Comparison of ENCODE assay signal across 12 cellular contexts in the genomic region with DNA sequence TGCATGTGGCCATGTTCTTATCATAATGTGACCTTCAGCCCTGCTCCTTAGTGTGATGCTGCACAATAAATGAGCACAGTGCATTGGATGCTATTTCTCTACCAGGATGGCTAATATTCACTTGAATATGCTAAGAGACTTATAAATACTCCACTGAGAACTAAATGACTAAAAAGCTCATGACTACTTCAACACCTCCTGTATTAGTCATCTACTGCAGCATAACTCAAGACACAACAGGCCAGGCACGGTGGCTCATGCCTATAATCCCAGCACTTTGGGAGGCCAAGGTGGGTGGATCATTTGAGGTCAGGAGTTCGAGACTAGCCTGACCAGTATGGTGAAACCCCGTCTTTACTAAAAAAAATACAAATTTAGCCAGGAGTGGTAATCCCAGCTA.
"Had no signal": no experiment of that assay in that cellular context is flagged by ENCODE, and none has a peak within 500 bp of the region (broad histone marks: within the 10 kb centered on the region; RNA-seq: fewer than 3 reads in every experiment).

No MANE protein-coding gene starts in this region.

- H3K4me3 Mint-ChIP-seq: activated B cell treated with CpG ODN at 0.5 μM for 24 hours; activated CD4-positive, alpha-beta T cell treated with anti-CD3 and anti-CD28 coated beads, Interleukin-2, amount 10 ng/mL, durations not matched to agents 7 days and 5 days; activated naive CD4-positive, alpha-beta T cell treated with anti-CD3 and anti-CD28 coated beads, Interleukin-2, amount 10 ng/mL, durations not matched to agents 7 days and 5 days; neural crest cell had no signal

- H3K4me1 Mint-ChIP-seq: activated B cell treated with CpG ODN at 0.5 μM for 24 hours; activated CD4-positive, alpha-beta T cell treated with anti-CD3 and anti-CD28 coated beads, Interleukin-2, amount 10 ng/mL, durations not matched to agents 7 days and 5 days; activated naive CD4-positive, alpha-beta T cell treated with anti-CD3 and anti-CD28 coated beads, Interleukin-2, amount 10 ng/mL, durations not matched to agents 7 days and 5 days had no signal

- H3K27me3 Mint-ChIP-seq: activated B cell treated with CpG ODN at 0.5 μM for 24 hours; activated CD4-positive, alpha-beta T cell treated with anti-CD3 and anti-CD28 coated beads, Interleukin-2, amount 10 ng/mL, durations not matched to agents 7 days and 5 days; activated naive CD4-positive, alpha-beta T cell treated with anti-CD3 and anti-CD28 coated beads, Interleukin-2, amount 10 ng/mL, durations not matched to agents 7 days and 5 days had no signal

- H3K27ac Mint-ChIP-seq: activated B cell treated with CpG ODN at 0.5 μM for 24 hours; activated CD4-positive, alpha-beta T cell treated with anti-CD3 and anti-CD28 coated beads, Interleukin-2, amount 10 ng/mL, durations not matched to agents 7 days and 5 days; activated naive CD4-positive, alpha-beta T cell treated with anti-CD3 and anti-CD28 coated beads, Interleukin-2, amount 10 ng/mL, durations not matched to agents 7 days and 5 days had no signal

- H3K27ac ChIP-seq: esophagus muscularis mucosa, gastrocnemius medialis, stomach, uterus had no signal

- ATAC-seq: gastrocnemius medialis had no signal

- H3K27me3 ChIP-seq: esophagus muscularis mucosa, gastrocnemius medialis, stomach, uterus had no signal

- H3K4me3 ChIP-seq: esophagus muscularis mucosa, gastrocnemius medialis, stomach, uterus had no signal

- H3K9me3 ChIP-seq: gastrocnemius medialis had no signal

- H3K4me1 ChIP-seq: gastrocnemius medialis, stomach, uterus had no signal

- H3K36me3 Mint-ChIP-seq: activated naive CD4-positive, alpha-beta T cell treated with anti-CD3 and anti-CD28 coated beads, Interleukin-2, amount 10 ng/mL, durations not matched to agents 7 days and 5 days had no signal

- DNase-seq: activated B cell treated with CpG ODN at 0.5 μM for 24 hours; activated CD4-positive, alpha-beta T cell treated with anti-CD3 and anti-CD28 coated beads, Interleukin-2, amount 10 ng/mL, durations not matched to agents 7 days and 5 days; activated CD8-positive, alpha-beta memory T cell treated with anti-CD3 and anti-CD28 coated beads for 24 hours; activated naive CD4-positive, alpha-beta T cell treated with anti-CD3 and anti-CD28 coated beads, Interleukin-2, amount 10 ng/mL, durations not matched to agents 7 days and 5 days; dermis blood vessel endothelial cell; gastrocnemius medialis; stimulated activated CD4-positive, alpha-beta T cell treated with anti-CD3 and anti-CD28 coated beads, Interleukin-15, amount 100 ng/mL, for 24 hours; stimulated activated CD4-positive, alpha-beta T cell treated with anti-CD3 and anti-CD28 coated beads, Interleukin-4, amount 100 ng/mL, for 24 hours; stomach; uterus had no signal

- H3K36me3 ChIP-seq: esophagus muscularis mucosa, gastrocnemius medialis, stomach, uterus had no signal
